In the genomic region with DNA sequence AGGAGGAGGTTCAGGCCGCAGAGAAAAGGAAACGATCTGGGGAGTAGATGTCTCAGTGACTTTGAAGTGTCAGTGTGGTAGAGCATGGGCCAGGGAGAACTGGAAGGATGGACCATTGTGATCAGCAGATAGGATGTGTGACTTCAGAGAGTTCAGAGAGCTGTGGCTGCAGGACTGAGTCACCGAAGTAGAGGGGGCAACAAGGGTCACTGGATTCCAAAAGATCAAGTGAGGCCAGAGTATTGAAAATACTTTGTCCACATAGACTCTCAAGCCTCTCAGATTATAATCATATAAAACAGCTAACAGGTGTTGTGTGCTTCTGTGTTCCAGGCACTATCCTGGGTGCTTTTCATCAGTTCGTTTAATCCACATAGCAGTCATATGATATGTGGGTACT, we compare ENCODE assay signal across 28 cellular contexts.
DNase-seq lines count a peak whose midpoint lies in the region; ATAC-seq, FAIRE-seq and TF ChIP-seq lines count a peak whose summit lies in the region.
"Had no signal": no experiment of that assay in that cellular context is flagged by ENCODE, and none has a peak within 500 bp of the region (broad histone marks: within the 10 kb centered on the region; RNA-seq: fewer than 3 reads in every experiment).

No MANE protein-coding gene starts in this region.

- CTCF ChIA-PET in T-cell (lab: Charles Lee) = no interaction called here

- POLR2A ChIA-PET in T-cell (lab: Charles Lee) = no interaction called here

- H3K23ac ChIP-seq in mesenchymal stem cell (ENCODE audit: low read length in 2 of 2) = no peak overlapping the region

- ATAC-seq in T-cell (replicated peaks in 1 of 4) = no peak
- ATAC-seq: esophagus mucosa; stimulated activated naive CD8-positive, alpha-beta T cell treated with anti-CD3 and anti-CD28 coated beads, Interleukin-15, Interleukin-2, amounts not matched to agents 100 U/mL and 50 U/mL, for 24 hours; WTC11 had no signal

- H3K27me3 Mint-ChIP-seq in astrocyte (ENCODE audit: low read depth, unreplicated experiment) (no peaks in the 10 kb centered on the region), T-cell (no peaks in the 10 kb centered on the region)
- H3K27me3 Mint-ChIP-seq: type B pancreatic cell had no signal

- peaks cover 21% of the 10 kb centered on the region for H3K4me1 Mint-ChIP-seq in astrocyte (ENCODE audit: low read depth, unreplicated experiment)
- no peaks in the 10 kb centered on the region for H3K4me1 Mint-ChIP-seq in T-cell
- H3K4me1 Mint-ChIP-seq: IgD-negative memory B cell had no signal

- peak overlapping the region; percentile 19 for H4K91ac ChIP-seq in mesenchymal stem cell (ENCODE audit: low read length)

- peaks cover 79% of the 10 kb centered on the region for H3K79me2 ChIP-seq in astrocyte (ENCODE audit: insufficient read depth, low read length)

- no peak for TF ChIP-seq EP300 in transverse colon (IDR thresholded peaks at IDR 0.05; ENCODE audit: low read depth)

- TF ChIP-seq POLR2A in transverse colon (IDR thresholded peaks at IDR 0.05) = no peak

- peak overlapping the region; percentile 43 for H2AK5ac ChIP-seq in mesenchymal stem cell (ENCODE audit: low read length, severe bottlenecking)

- H3K14ac ChIP-seq in mesenchymal stem cell (ENCODE audit: low read length in 2 of 2) = peak overlapping the region in 1 of 2 experiments; percentile 74

- H3K27me3 ChIP-seq in astrocyte (ENCODE audit: insufficient read depth, low read length) (no peaks in the 10 kb centered on the region), mesenchymal stem cell (ENCODE audit: control insufficient read depth in 1 of 2, insufficient read depth in 1 of 2, low read length in 2 of 2) (no peaks in the 10 kb centered on the region), transverse colon (no peaks in the 10 kb centered on the region)
- H3K27me3 ChIP-seq: BLaER1 treated with 17β-estradiol and CSF1 and Interleukin-3, amounts not matched to agents 10 nM and 100 nM; MG63 had no signal

- H3K9me3 ChIP-seq in astrocyte (ENCODE audit: insufficient read depth, low read depth, low read length) (no peaks in the 10 kb centered on the region), mesenchymal stem cell (ENCODE audit: control insufficient read depth, low read length) (no peaks in the 10 kb centered on the region), transverse colon (no peaks in the 10 kb centered on the region)
- H3K9me3 ChIP-seq: BLaER1 treated with 17β-estradiol and CSF1 and Interleukin-3, amounts not matched to agents 10 nM and 100 nM; MG63 had no signal

- H3K4me3 Mint-ChIP-seq in astrocyte (ENCODE audit: unreplicated experiment) (no peak overlapping the region), T-cell (no peak overlapping the region)
- H3K4me3 Mint-ChIP-seq: IgD-negative memory B cell, type B pancreatic cell, WTC11 had no signal

- no peak overlapping the region for H2BK5ac ChIP-seq in mesenchymal stem cell (ENCODE audit: low read depth, low read length, poor library complexity, severe bottlenecking)

- intact Hi-C loops in transverse colon (cut with DNase I; ENCODE audit: low total_unique reads) = loop anchor here (10.0 kb wide), 1 partner anchor 100 kb away; a partner anchor contains a TSS

- H3K4ac ChIP-seq in mesenchymal stem cell (ENCODE audit: low read depth in 1 of 2, low read length in 2 of 2) = peak overlapping the region; percentile 7 to 56

- TF ChIP-seq CTCF in astrocyte (IDR thresholded peaks at IDR 0.05; ENCODE audit: insufficient read depth, low read depth, low read length) = no peak
- TF ChIP-seq CTCF in transverse colon (IDR thresholded peaks at IDR 0.05) = no peak

- H3K27ac Mint-ChIP-seq in astrocyte (ENCODE audit: unreplicated experiment) = no peak overlapping the region
- no peak overlapping the region for H3K27ac Mint-ChIP-seq in T-cell
- H3K27ac Mint-ChIP-seq: IgD-negative memory B cell, type B pancreatic cell, WTC11 had no signal

- DNase-seq in NCI-H82 (lab: John Stamatoyannopoulos, UW) (peak; percentile 27), NCI-H82 treated with DMSO at 0.1 percent for 48 hours (lab: John Stamatoyannopoulos, UW; ENCODE audit: unreplicated experiment) (no peak), astrocyte (ENCODE audit: low read depth) (no peak), mesenchymal stem cell (peak; percentile 49), transverse colon (no peak), SW480 (ENCODE audit: low spot score) (no peak), NCI-H187 (lab: John Stamatoyannopoulos, UW) (no peak), T-cell (no peak)
- DNase-seq: activated CD4-positive, alpha-beta T cell treated with anti-CD3 and anti-CD28 coated beads, Interleukin-2, amount 50 U/mL, for 4 hours; activated effector memory CD4-positive, alpha-beta T cell treated with anti-CD3 and anti-CD28 coated beads, Interleukin-2, amount 50 U/mL, for 16 hours; caudate nucleus; MG63; NCI-H1436 treated with DMSO at 0.1 percent for 48 hours; NCI-H69; posterior cingulate gyrus; SIG-M5; stimulated activated CD4-positive, alpha-beta T cell treated with anti-CD3 and anti-CD28 coated beads, Interleukin-4, amount 100 ng/mL, for 1 hour; stimulated activated naive CD8-positive, alpha-beta T cell treated with anti-CD3 and anti-CD28 coated beads, Interleukin-15, Interleukin-2, amounts not matched to agents 100 U/mL and 50 U/mL, for 24 hours; T-helper 2 cell had no signal

- peak overlapping the region in 1 of 2 experiments; percentile 11 for H3K18ac ChIP-seq in mesenchymal stem cell (ENCODE audit: low read depth in 1 of 2, low read length in 2 of 2)

- H3K9me3 Mint-ChIP-seq in astrocyte (ENCODE audit: unreplicated experiment) = no peaks in the 10 kb centered on the region
- no peaks in the 10 kb centered on the region for H3K9me3 Mint-ChIP-seq in T-cell
- H3K9me3 Mint-ChIP-seq: IgD-negative memory B cell, type B pancreatic cell, WTC11 had no signal

- 58% methylated on average over 3 of the region's 4 CpGs for WGBS in mesenchymal stem cell
- WGBS in transverse colon (ENCODE audit: low coverage in 1 of 2), 2 donors = 61 to 84% methylated on average over 3 to 4 of the region's 4 CpGs

- H2AFZ ChIP-seq in astrocyte (ENCODE audit: low read depth, low read length) = no peak overlapping the region
- H2AFZ ChIP-seq in mesenchymal stem cell (ENCODE audit: low read depth, low read length) = no peak overlapping the region

- peaks cover 3% of the 10 kb centered on the region for H3K36me3 Mint-ChIP-seq in astrocyte (ENCODE audit: low read depth, unreplicated experiment)
- H3K36me3 Mint-ChIP-seq in T-cell = no peaks in the 10 kb centered on the region
- H3K36me3 Mint-ChIP-seq: IgD-negative memory B cell had no signal

- peak overlapping the region in 1 of 2 experiments; percentile 34 for H2BK12ac ChIP-seq in mesenchymal stem cell (ENCODE audit: low read length in 2 of 2)

- no peaks in the 10 kb centered on the region for H4K20me1 ChIP-seq in astrocyte (ENCODE audit: insufficient read depth, low read length)
- H4K20me1 ChIP-seq: BLaER1 treated with 17β-estradiol and CSF1 and Interleukin-3, amounts not matched to agents 10 nM and 100 nM had no signal

- H3K9ac ChIP-seq in astrocyte (ENCODE audit: low read length) = peak overlapping the region; percentile 7
- no peak overlapping the region for H3K9ac ChIP-seq in mesenchymal stem cell (ENCODE audit: low read length)

- H3K36me3 ChIP-seq in astrocyte (ENCODE audit: insufficient read depth, low read length) (peaks cover 7% of the 10 kb centered on the region), mesenchymal stem cell (ENCODE audit: control insufficient read depth in 1 of 2, insufficient read depth in 2 of 2, low read depth in 1 of 2, low read length in 2 of 2) (peaks cover 16 to 17% of the 10 kb centered on the region in 2 experiments), transverse colon (no peaks in the 10 kb centered on the region)

- no peak for FAIRE-seq in astrocyte (lab: Jason Lieb, UNC)
- FAIRE-seq: D721Med, G401.6 had no signal

- H3K79me1 ChIP-seq in mesenchymal stem cell (replicated peaks; ENCODE audit: low read length, poor library complexity, severe bottlenecking) = peaks cover 20% of the 10 kb centered on the region

- H3K4me2 ChIP-seq in astrocyte (ENCODE audit: low read length) = peak overlapping the region; percentile 74
- no peak overlapping the region for H3K4me2 ChIP-seq in mesenchymal stem cell (ENCODE audit: low read length, poor library complexity, severe bottlenecking)
- H3K4me2 ChIP-seq: smooth muscle cell had no signal

- H2BK15ac ChIP-seq in mesenchymal stem cell (ENCODE audit: low read depth, poor library complexity, severe bottlenecking) = peak overlapping the region; percentile 60

- in situ Hi-C loops in transverse colon (cut with MboI; ENCODE audit: low pct_ligation_motif_present in 1 of 4, low pct_unique_long_range_greater_than_20kb in 1 of 4, low sequenced_read_pairs in 3 of 4) = loop anchor here in 2 of 4 donors (25.0 kb wide), 1 partner anchor 93 kb away; a partner anchor contains a TSS

- H3K27ac ChIP-seq in astrocyte (ENCODE audit: low read depth, low read length) (peak overlapping the region; percentile 85), mesenchymal stem cell (ENCODE audit: low read length, poor library complexity, severe bottlenecking) (no peak overlapping the region), transverse colon (peak overlapping the region in 3 of 4 donors; percentile 55 to 71 (median 68))
- H3K27ac ChIP-seq: 22Rv1 had no signal

- no peak overlapping the region for H4K8ac ChIP-seq in mesenchymal stem cell (ENCODE audit: low read length)

- H3K4me1 ChIP-seq in astrocyte (ENCODE audit: insufficient read depth, low read length) (peaks cover 77% of the 10 kb centered on the region), mesenchymal stem cell (ENCODE audit: control insufficient read depth, insufficient read depth, low read depth, low read length) (peaks cover 25% of the 10 kb centered on the region), transverse colon (peaks cover 7 to 39% (median 37%) of the 10 kb centered on the region in 4 donors)

- peak overlapping the region; percentile 21 for H2BK120ac ChIP-seq in mesenchymal stem cell (ENCODE audit: low read depth, low read length)

- no peak overlapping the region for H3K4me3 ChIP-seq in astrocyte (ENCODE audit: insufficient read depth, low read depth, low read length)
- no peak overlapping the region for H3K4me3 ChIP-seq in mesenchymal stem cell (ENCODE audit: insufficient read depth in 1 of 2, low read depth in 1 of 2, low read length in 2 of 2)
- no peak overlapping the region for H3K4me3 ChIP-seq in transverse colon
- H3K4me3 ChIP-seq: BLaER1 treated with 17β-estradiol and CSF1 and Interleukin-3, amounts not matched to agents 10 nM and 100 nM; MG63; smooth muscle cell had no signal

Comparison
In these comparisons a context has a peak if more than half of its experiments do, and no peak if none do; other contexts are left out.
1. DNase-seq: peak in NCI-H82 (single experiment) and mesenchymal stem cell (single experiment); none in NCI-H82 treated with DMSO at 0.1 percent for 48 hours (single experiment), astrocyte (single experiment), transverse colon (single experiment), SW480 (single experiment), NCI-H187 (0 of 2) and T-cell (0 of 34).